In the genomic region with DNA sequence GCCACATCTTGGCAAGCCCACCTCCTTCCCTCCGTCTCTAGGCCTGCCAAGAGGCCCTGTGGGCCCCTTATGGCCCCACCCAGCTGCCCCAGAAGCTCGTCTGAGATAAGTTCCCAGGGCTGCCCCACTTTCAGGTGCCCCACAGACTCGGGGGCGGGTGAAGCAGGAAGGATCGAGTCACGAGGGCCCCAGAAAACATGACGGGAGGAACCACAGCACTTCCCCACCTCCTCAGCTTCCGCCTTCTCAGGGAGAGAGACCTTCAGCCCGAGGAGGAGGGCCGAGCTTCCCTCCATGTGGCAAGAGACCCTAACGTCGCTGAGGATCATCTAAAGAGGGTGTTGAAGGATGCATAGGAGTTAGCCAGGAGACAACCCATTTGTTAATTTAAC, we compare ENCODE assay signal across 1 cellular context.
TF ChIP-seq lines count a peak whose summit lies in the region.

No MANE protein-coding gene starts in this region.

TF ChIP-seq in GM12878, 131 proteins besides CTCF, POLR2A, EP300 and RAD21 (continued from another document and continues in another):
- TF ChIP-seq CEBPZ (IDR thresholded peaks at IDR 0.05; ENCODE audit: low read depth, low read length) (no peak), BHLHE40 (IDR thresholded peaks at IDR 0.05; ENCODE audit: borderline replicate concordance in 1 of 2, low read depth in 2 of 2, low read length in 1 of 2) (peak; percentile 68 to 77), SMARCA5 (IDR thresholded peaks at IDR 0.05) (peak; percentile 15; the same call in 1 of the 2 replicates), CREM (IDR thresholded peaks at IDR 0.05; ENCODE audit: low read depth) (0 out of 2 replicates have a peak, but pooled peaks have one; percentile 59), MEF2A (IDR thresholded peaks at IDR 0.05; ENCODE audit: insufficient read depth, low read depth, low read length) (0 out of 2 replicates have a peak, but pooled peaks have one; percentile 25), EGR1 (IDR thresholded peaks at IDR 0.05; ENCODE audit: borderline replicate concordance in 1 of 2, low read depth in 2 of 2, low read length in 2 of 2) (peak in 1 of 2 experiments; percentile 89; a peak in 2 of 3 replicates), MYB (IDR thresholded peaks at IDR 0.05; ENCODE audit: borderline replicate concordance, low read depth, low read length) (no peak), GATAD2B (conservative IDR thresholded peaks at IDR 0.05; ENCODE audit: low read depth) (0 out of 2 replicates have a peak, but pooled peaks have one; percentile 64), IKZF1 (conservative IDR thresholded peaks at IDR 0.05) (peak; percentile 81), KLF5 (IDR thresholded peaks at IDR 0.05; ENCODE audit: partially characterized antibody) (peak; percentile 43), MLLT1 (IDR thresholded peaks at IDR 0.05) (no peak), TAF1 (IDR thresholded peaks at IDR 0.05; ENCODE audit: borderline replicate concordance, low read depth, low read length) (peak; percentile 52; the same call in 1 of the 2 replicates), STAT3 (IDR thresholded peaks at IDR 0.05; ENCODE audit: low read depth, low read length) (no peak), CBX5 (IDR thresholded peaks at IDR 0.05; ENCODE audit: low read depth) (no peak; the same call in 1 of the 2 replicates), LARP7 (IDR thresholded peaks at IDR 0.05) (no peak), NR2F1 (conservative IDR thresholded peaks at IDR 0.05) (no peak), PML (IDR thresholded peaks at IDR 0.05; ENCODE audit: low read length) (no peak), ATF2 (IDR thresholded peaks at IDR 0.05; ENCODE audit: low read length) (no peak), GABPA (IDR thresholded peaks at IDR 0.05; ENCODE audit: low read depth) (peak; percentile 53; the same call in 1 of the 2 replicates), CREB1 (IDR thresholded peaks at IDR 0.05; ENCODE audit: low read depth) (peak; percentile 58; the same call in 1 of the 2 replicates), NBN (IDR thresholded peaks at IDR 0.05) (peak; percentile 57; the same call in 1 of the 2 replicates), ETV6 (conservative IDR thresholded peaks at IDR 0.05 in 1 of 2, IDR thresholded peaks at IDR 0.05 in 1 of 2; ENCODE audit: borderline replicate concordance in 1 of 2, low read depth in 1 of 2) (peak in 1 of 2 experiments; percentile 87; a peak in 2 of 4 replicates), EED (IDR thresholded peaks at IDR 0.05; ENCODE audit: low read depth) (peak; percentile 49; the same call in 1 of the 2 replicates), CBX3 (IDR thresholded peaks at IDR 0.05; ENCODE audit: borderline replicate concordance, low read depth) (no peak)
- TF ChIP-seq, protein P1, sequence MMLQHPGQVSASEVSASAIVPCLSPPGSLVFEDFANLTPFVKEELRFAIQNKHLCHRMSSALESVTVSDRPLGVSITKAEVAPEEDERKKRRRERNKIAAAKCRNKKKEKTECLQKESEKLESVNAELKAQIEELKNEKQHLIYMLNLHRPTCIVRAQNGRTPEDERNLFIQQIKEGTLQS (IDR thresholded peaks at IDR 0.05; ENCODE audit: borderline replicate concordance, extremely low read depth, low read depth, low read length) = peak; percentile 31; the same call in 1 of the 2 replicates
- TF ChIP-seq, protein P2, sequence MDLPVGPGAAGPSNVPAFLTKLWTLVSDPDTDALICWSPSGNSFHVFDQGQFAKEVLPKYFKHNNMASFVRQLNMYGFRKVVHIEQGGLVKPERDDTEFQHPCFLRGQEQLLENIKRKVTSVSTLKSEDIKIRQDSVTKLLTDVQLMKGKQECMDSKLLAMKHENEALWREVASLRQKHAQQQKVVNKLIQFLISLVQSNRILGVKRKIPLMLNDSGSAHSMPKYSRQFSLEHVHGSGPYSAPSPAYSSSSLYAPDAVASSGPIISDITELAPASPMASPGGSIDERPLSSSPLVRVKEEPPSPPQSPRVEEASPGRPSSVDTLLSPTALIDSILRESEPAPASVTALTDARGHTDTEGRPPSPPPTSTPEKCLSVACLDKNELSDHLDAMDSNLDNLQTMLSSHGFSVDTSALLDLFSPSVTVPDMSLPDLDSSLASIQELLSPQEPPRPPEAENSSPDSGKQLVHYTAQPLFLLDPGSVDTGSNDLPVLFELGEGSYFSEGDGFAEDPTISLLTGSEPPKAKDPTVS (IDR thresholded peaks at IDR 0.05; ENCODE audit: low read depth, low read length) = no peak
- TF ChIP-seq, protein P3, sequence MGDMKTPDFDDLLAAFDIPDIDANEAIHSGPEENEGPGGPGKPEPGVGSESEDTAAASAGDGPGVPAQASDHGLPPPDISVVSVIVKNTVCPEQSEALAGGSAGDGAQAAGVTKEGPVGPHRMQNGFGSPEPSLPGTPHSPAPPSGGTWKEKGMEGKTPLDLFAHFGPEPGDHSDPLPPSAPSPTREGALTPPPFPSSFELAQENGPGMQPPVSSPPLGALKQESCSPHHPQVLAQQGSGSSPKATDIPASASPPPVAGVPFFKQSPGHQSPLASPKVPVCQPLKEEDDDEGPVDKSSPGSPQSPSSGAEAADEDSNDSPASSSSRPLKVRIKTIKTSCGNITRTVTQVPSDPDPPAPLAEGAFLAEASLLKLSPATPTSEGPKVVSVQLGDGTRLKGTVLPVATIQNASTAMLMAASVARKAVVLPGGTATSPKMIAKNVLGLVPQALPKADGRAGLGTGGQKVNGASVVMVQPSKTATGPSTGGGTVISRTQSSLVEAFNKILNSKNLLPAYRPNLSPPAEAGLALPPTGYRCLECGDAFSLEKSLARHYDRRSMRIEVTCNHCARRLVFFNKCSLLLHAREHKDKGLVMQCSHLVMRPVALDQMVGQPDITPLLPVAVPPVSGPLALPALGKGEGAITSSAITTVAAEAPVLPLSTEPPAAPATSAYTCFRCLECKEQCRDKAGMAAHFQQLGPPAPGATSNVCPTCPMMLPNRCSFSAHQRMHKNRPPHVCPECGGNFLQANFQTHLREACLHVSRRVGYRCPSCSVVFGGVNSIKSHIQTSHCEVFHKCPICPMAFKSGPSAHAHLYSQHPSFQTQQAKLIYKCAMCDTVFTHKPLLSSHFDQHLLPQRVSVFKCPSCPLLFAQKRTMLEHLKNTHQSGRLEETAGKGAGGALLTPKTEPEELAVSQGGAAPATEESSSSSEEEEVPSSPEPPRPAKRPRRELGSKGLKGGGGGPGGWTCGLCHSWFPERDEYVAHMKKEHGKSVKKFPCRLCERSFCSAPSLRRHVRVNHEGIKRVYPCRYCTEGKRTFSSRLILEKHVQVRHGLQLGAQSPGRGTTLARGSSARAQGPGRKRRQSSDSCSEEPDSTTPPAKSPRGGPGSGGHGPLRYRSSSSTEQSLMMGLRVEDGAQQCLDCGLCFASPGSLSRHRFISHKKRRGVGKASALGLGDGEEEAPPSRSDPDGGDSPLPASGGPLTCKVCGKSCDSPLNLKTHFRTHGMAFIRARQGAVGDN (IDR thresholded peaks at IDR 0.05) = peak; percentile 50; the same call in 1 of the 2 replicates
- TF ChIP-seq, protein P4, sequence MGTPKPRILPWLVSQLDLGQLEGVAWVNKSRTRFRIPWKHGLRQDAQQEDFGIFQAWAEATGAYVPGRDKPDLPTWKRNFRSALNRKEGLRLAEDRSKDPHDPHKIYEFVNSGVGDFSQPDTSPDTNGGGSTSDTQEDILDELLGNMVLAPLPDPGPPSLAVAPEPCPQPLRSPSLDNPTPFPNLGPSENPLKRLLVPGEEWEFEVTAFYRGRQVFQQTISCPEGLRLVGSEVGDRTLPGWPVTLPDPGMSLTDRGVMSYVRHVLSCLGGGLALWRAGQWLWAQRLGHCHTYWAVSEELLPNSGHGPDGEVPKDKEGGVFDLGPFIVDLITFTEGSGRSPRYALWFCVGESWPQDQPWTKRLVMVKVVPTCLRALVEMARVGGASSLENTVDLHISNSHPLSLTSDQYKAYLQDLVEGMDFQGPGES (IDR thresholded peaks at IDR 0.05) = no peak
- TF ChIP-seq, protein P5, sequence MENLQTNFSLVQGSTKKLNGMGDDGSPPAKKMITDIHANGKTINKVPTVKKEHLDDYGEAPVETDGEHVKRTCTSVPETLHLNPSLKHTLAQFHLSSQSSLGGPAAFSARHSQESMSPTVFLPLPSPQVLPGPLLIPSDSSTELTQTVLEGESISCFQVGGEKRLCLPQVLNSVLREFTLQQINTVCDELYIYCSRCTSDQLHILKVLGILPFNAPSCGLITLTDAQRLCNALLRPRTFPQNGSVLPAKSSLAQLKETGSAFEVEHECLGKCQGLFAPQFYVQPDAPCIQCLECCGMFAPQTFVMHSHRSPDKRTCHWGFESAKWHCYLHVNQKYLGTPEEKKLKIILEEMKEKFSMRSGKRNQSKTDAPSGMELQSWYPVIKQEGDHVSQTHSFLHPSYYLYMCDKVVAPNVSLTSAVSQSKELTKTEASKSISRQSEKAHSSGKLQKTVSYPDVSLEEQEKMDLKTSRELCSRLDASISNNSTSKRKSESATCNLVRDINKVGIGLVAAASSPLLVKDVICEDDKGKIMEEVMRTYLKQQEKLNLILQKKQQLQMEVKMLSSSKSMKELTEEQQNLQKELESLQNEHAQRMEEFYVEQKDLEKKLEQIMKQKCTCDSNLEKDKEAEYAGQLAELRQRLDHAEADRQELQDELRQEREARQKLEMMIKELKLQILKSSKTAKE (IDR thresholded peaks at IDR 0.05; ENCODE audit: low read depth, poor library complexity, severe bottlenecking) = no peak
- TF ChIP-seq, protein P6, sequence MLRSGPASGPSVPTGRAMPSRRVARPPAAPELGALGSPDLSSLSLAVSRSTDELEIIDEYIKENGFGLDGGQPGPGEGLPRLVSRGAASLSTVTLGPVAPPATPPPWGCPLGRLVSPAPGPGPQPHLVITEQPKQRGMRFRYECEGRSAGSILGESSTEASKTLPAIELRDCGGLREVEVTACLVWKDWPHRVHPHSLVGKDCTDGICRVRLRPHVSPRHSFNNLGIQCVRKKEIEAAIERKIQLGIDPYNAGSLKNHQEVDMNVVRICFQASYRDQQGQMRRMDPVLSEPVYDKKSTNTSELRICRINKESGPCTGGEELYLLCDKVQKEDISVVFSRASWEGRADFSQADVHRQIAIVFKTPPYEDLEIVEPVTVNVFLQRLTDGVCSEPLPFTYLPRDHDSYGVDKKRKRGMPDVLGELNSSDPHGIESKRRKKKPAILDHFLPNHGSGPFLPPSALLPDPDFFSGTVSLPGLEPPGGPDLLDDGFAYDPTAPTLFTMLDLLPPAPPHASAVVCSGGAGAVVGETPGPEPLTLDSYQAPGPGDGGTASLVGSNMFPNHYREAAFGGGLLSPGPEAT (IDR thresholded peaks at IDR 0.05; ENCODE audit: low read depth) = peak; percentile 46; the same call in 1 of the 2 replicates
